In the genomic region with DNA sequence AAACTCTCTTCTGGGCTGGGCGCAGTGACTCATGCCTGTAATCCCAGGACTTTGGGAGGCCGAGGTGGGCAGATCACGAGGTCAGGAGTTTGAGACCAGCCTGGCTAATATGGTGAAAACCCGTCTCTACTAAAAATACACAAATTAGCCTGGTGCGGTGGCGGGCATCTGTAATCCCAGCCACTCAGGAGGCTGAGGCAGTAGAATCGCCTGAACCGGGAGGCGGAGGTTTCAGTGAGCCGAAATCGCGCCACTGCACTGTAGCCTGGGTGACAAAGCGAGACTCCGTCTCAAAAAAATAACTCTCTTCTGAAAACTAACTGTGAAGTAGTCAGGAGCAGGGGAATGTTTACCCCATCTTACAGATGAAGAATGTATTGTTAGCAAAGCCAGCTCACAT, we compare ENCODE assay signal across 1 cellular context. TPM values are rescaled to one million over a fixed set of nuclear protein-coding genes. Genes with fewer than 3 reads are reported as not detected.
"Had no signal": no experiment of that assay in that cellular context is flagged by ENCODE, and none has a peak within 500 bp of the region (broad histone marks: within the 10 kb centered on the region; RNA-seq: fewer than 3 reads in every experiment).

No MANE protein-coding gene starts in this region.

RNA-seq across cellular contexts. Expression of a gene that starts 3.1 kb away (rescaled TPM):
- total RNA-seq: smooth muscle cell had no signal
